ENCODE assay signal across 20 cellular contexts in the genomic region with DNA sequence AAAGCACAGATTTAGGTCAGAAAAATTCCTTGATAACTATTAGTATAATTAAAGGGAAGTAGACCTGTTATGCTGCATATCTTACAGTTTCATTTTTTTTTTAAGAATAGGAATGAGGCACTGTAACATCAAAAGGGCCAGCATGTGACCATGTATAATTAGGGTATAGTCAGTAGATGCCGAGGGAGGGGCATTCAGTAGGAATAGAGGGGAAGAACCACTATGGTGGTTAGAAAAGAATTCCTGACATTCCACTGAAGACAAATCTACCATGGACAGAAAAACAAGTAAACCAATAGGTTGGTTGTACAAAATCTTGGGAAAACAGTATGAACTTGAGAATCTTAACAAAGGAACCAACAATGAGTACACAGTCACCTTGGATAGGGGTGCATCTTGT.
"Had no signal": no experiment of that assay in that cellular context is flagged by ENCODE, and none has a peak within 500 bp of the region (broad histone marks: within the 10 kb centered on the region; RNA-seq: fewer than 3 reads in every experiment).

No MANE protein-coding gene starts in this region.

- DNase-seq: dermis blood vessel endothelial cell; esophagus squamous epithelium; foreskin fibroblast; head of caudate nucleus; kidney; left cardiac atrium; left ventricle myocardium inferior; mesenchymal stem cell; naive B cell; psoas muscle; stimulated activated CD4-positive, alpha-beta T cell treated with anti-CD3 and anti-CD28 coated beads, Interleukin-2, amount 100 ng/mL, for 24 hours; stimulated activated CD4-positive, alpha-beta T cell treated with anti-CD3 and anti-CD28 coated beads, Interleukin-4, amount 100 ng/mL, for 4 hours; stimulated activated naive B cell treated with anti-CD40 and anti-IgM and Interleukin-4, amounts not matched to agents 10 μg/mL and 1 μg/mL and 100 μg/mL, for 72 hours; stimulated activated naive CD8-positive, alpha-beta T cell treated with anti-CD3 and anti-CD28 coated beads, Interleukin-15, amount 100 ng/mL, for 72 hours; testis; upper lobe of right lung had no signal

- H3K4me1 ChIP-seq: esophagus squamous epithelium, left ventricle myocardium inferior, psoas muscle, testis, tibial nerve, upper lobe of right lung, vagina had no signal

- H3K4me3 ChIP-seq: esophagus squamous epithelium, hepatocyte, left ventricle myocardium inferior, lung, psoas muscle, testis, tibial nerve, upper lobe of right lung, vagina had no signal

- H3K27ac ChIP-seq: esophagus squamous epithelium, hepatocyte, left ventricle myocardium inferior, psoas muscle, testis, tibial nerve, upper lobe of right lung, vagina had no signal

- H3K27me3 ChIP-seq: esophagus squamous epithelium, hepatocyte, testis, tibial nerve, upper lobe of right lung, vagina had no signal

- H3K36me3 ChIP-seq: esophagus squamous epithelium, left ventricle myocardium inferior, tibial nerve, upper lobe of right lung, vagina had no signal

- H3K9me3 ChIP-seq: esophagus squamous epithelium, left ventricle myocardium inferior, psoas muscle, testis, upper lobe of right lung, vagina had no signal
